Comparison of ENCODE assay signal across 10 cellular contexts in genomic region chrX:74449322-74449936, GRCh38. TPM values are rescaled to one million over a fixed set of nuclear protein-coding genes. Genes with fewer than 3 reads are reported as not detected.
A peak's percentile ranks its signal among the peaks of the same experiment; 100 is the strongest.
DNase-seq lines count a peak whose midpoint lies in the region; ATAC-seq, FAIRE-seq and TF ChIP-seq lines count a peak whose summit lies in the region.
"Had no signal": no experiment of that assay in that cellular context is flagged by ENCODE, and none has a peak within 500 bp of the region (broad histone marks: within the 10 kb centered on the region; RNA-seq: fewer than 3 reads in every experiment).

No MANE protein-coding gene starts in this region.

- FAIRE-seq in K562 (lab: Jason Lieb, UNC) = no peak
- FAIRE-seq: GM12878 had no signal

- H3K27me3 ChIP-seq in PC-9 (ENCODE audit: insufficient read depth, low read depth) (no peaks in the 10 kb centered on the region), K562 (ENCODE audit: control insufficient read depth in 2 of 2, insufficient read depth in 2 of 2, low read length in 2 of 2) (0 out of 5 replicates have a peak, but pooled peaks cover 0 to 4% of the 10 kb centered on the region in 2 experiments), WERI-Rb-1 (ENCODE audit: insufficient read depth, low read depth, severe bottlenecking) (no peaks in the 10 kb centered on the region), BE2C (no peaks in the 10 kb centered on the region)
- H3K27me3 ChIP-seq: tibial artery had no signal

- H3K9me2 ChIP-seq in PC-9 (ENCODE audit: insufficient read depth) = no peaks in the 10 kb centered on the region

- H3K4me1 Mint-ChIP-seq in activated CD4-positive, alpha-beta T cell treated with anti-CD3 and anti-CD28 coated beads, Interleukin-2, amount 10 ng/mL, durations not matched to agents 24 days and 14 days = peaks cover 4% of the 10 kb centered on the region

- POLR2A ChIA-PET in PC-9 (lab: Charles Lee; ENCODE audit: unreplicated experiment) (interaction anchor here (0.6 kb wide), 1 partner anchor 1820 kb away, joined by 3 read pairs; no protein-coding TSS in a partner anchor), K562 (lab: Yijun Ruan, JAX) (no interaction called here)

- H2AFZ ChIP-seq in PC-9 (no peak overlapping the region), K562 (ENCODE audit: low read depth, low read length) (no peak overlapping the region)

- H3K4me3 ChIP-seq in PC-9 = no peak overlapping the region
- no peak overlapping the region for H3K4me3 ChIP-seq in K562
- no peak overlapping the region for H3K4me3 ChIP-seq in WERI-Rb-1 (ENCODE audit: low read depth, low read length)
- H3K4me3 ChIP-seq in BE2C (ENCODE audit: low read depth, low read length) = no peak overlapping the region
- H3K4me3 ChIP-seq: GM12878, tibial artery had no signal

- H3K4me2 ChIP-seq in PC-9 = peak overlapping the region; percentile 61
- H3K4me2 ChIP-seq in K562 (ENCODE audit: insufficient read depth, low read length) = no peak overlapping the region

- peaks cover 36% of the 10 kb centered on the region for H3K4me1 ChIP-seq in PC-9 (replicated peaks; ENCODE audit: insufficient read depth)
- H3K4me1 ChIP-seq in K562 (replicated peaks in 1 of 2; ENCODE audit: control insufficient read depth in 2 of 2, insufficient read depth in 2 of 2, low read length in 2 of 2) = no peaks in the 10 kb centered on the region
- no peaks in the 10 kb centered on the region for H3K4me1 ChIP-seq in BE2C
- H3K4me1 ChIP-seq: tibial artery had no signal

- H3K9ac ChIP-seq in K562 (ENCODE audit: insufficient read depth in 1 of 2, low read depth in 2 of 2, low read length in 2 of 2) = no peak overlapping the region

- TF ChIP-seq CTCF in PC-9 (conservative IDR thresholded peaks at IDR 0.05) (no peak), K562 (IDR thresholded peaks at IDR 0.05 in 2 of 3, conservative IDR thresholded peaks at IDR 0.05 in 1 of 3; ENCODE audit: insufficient read depth in 2 of 3, low read depth in 1 of 3, low read length in 3 of 3) (no peak), WERI-Rb-1 (IDR thresholded peaks at IDR 0.05; ENCODE audit: low read depth, low read length) (no peak), BE2C (IDR thresholded peaks at IDR 0.05; ENCODE audit: low read depth, low read length) (no peak)

- DNase-seq in activated CD4-positive, alpha-beta T cell treated with anti-CD3 and anti-CD28 coated beads for 1 hour = peak; percentile 9
- DNase-seq in activated CD4-positive, alpha-beta T cell treated with anti-CD3 and anti-CD28 coated beads, Interleukin-2, amount 10 ng/mL, durations not matched to agents 24 days and 14 days = no peak
- peak in 1 of 2 experiments; percentile 77 for DNase-seq in PC-9
- DNase-seq in K562 (ENCODE audit: extremely low read depth in 1 of 4, low spot score in 3 of 4) = no peak
- DNase-seq in stimulated activated CD4-positive, alpha-beta T cell treated with anti-CD3 and anti-CD28 coated beads, Interleukin-4, amount 100 ng/mL, for 24 hours = peak; percentile 19
- DNase-seq in WERI-Rb-1 = no peak
- no peak for DNase-seq in BE2C
- DNase-seq: tibial artery had no signal

- ATAC-seq in K562 = no peak
- no peak for ATAC-seq in GM21529 (IDR thresholded peaks at IDR 0.05; ENCODE audit: unreplicated experiment)
- ATAC-seq: GM12878 had no signal

- H3K36me3 ChIP-seq in PC-9 (ENCODE audit: low read depth) (no peaks in the 10 kb centered on the region), K562 (ENCODE audit: control insufficient read depth, insufficient read depth, low read length) (no peaks in the 10 kb centered on the region), WERI-Rb-1 (no peaks in the 10 kb centered on the region), BE2C (no peaks in the 10 kb centered on the region)
- H3K36me3 ChIP-seq: tibial artery had no signal

- H4K20me1 ChIP-seq in PC-9 (ENCODE audit: insufficient read depth) (no peaks in the 10 kb centered on the region), K562 (replicated peaks; ENCODE audit: control insufficient read depth, insufficient read depth, low read length) (no peaks in the 10 kb centered on the region)

- no peak for TF ChIP-seq EP300 in K562 (IDR thresholded peaks at IDR 0.05; ENCODE audit: low read length)

- 5% methylated on average over 2 of the region's 2 CpGs for WGBS in K562 (ENCODE audit: insufficient coverage, low coverage, missing lambda C conversion rate)

- intact Hi-C loops in activated CD4-positive, alpha-beta T cell treated with anti-CD3 and anti-CD28 coated beads, Interleukin-2, amount 10 ng/mL, durations not matched to agents 24 days and 14 days (cut with micrococcal nuclease) = no loop called here
- intact Hi-C loops in PC-9 (cut with micrococcal nuclease; ENCODE audit: unreplicated experiment) = no loop called here
- intact Hi-C loops in K562 (cut with micrococcal nuclease) = no loop called here

- H3K27me3 Mint-ChIP-seq in activated CD4-positive, alpha-beta T cell treated with anti-CD3 and anti-CD28 coated beads, Interleukin-2, amount 10 ng/mL, durations not matched to agents 24 days and 14 days = no peaks in the 10 kb centered on the region

- TF ChIP-seq RAD21 in K562 (CRISPR knock-in tag; conservative IDR thresholded peaks at IDR 0.05 in 1 of 2, IDR thresholded peaks at IDR 0.05 in 1 of 2) = no peak

- no TSS peak for BruUV-seq in PC-9 (replicated peaks; lab: Mats Ljungman, UMichigan)
- BruUV-seq in K562 (replicated peaks; lab: Mats Ljungman, UMichigan) = no TSS peak

- H3K27ac Mint-ChIP-seq in activated CD4-positive, alpha-beta T cell treated with anti-CD3 and anti-CD28 coated beads, Interleukin-2, amount 10 ng/mL, durations not matched to agents 24 days and 14 days = no peak overlapping the region

- no peak overlapping the region for H3K4me3 Mint-ChIP-seq in activated CD4-positive, alpha-beta T cell treated with anti-CD3 and anti-CD28 coated beads, Interleukin-2, amount 10 ng/mL, durations not matched to agents 24 days and 14 days

- H3K9me3 ChIP-seq in PC-9 (ENCODE audit: insufficient read depth, low read depth) = no peaks in the 10 kb centered on the region
- H3K9me3 ChIP-seq in K562 (replicated peaks; ENCODE audit: control insufficient read depth, insufficient read depth, low read depth, low read length) = no peaks in the 10 kb centered on the region
- no peaks in the 10 kb centered on the region for H3K9me3 ChIP-seq in WERI-Rb-1 (ENCODE audit: severe bottlenecking)
- H3K9me3 ChIP-seq in BE2C = no peaks in the 10 kb centered on the region
- H3K9me3 ChIP-seq: tibial artery had no signal

- TF ChIP-seq POLR2A in K562 (conservative IDR thresholded peaks at IDR 0.05) = no peak

- CTCF ChIA-PET in PC-9 (lab: Charles Lee) (no interaction called here), K562 (lab: Yijun Ruan, JAX; ENCODE audit: low intra/inter-chr PET ratio) (no interaction called here)

- H3K36me3 Mint-ChIP-seq in activated CD4-positive, alpha-beta T cell treated with anti-CD3 and anti-CD28 coated beads, Interleukin-2, amount 10 ng/mL, durations not matched to agents 24 days and 14 days (ENCODE audit: low read depth) = no peaks in the 10 kb centered on the region

- H3K79me2 ChIP-seq in PC-9 (ENCODE audit: low read depth) = no peaks in the 10 kb centered on the region
- no peaks in the 10 kb centered on the region for H3K79me2 ChIP-seq in K562 (ENCODE audit: control insufficient read depth, insufficient read depth, low read length)

- H3K9me3 Mint-ChIP-seq in activated CD4-positive, alpha-beta T cell treated with anti-CD3 and anti-CD28 coated beads, Interleukin-2, amount 10 ng/mL, durations not matched to agents 24 days and 14 days = no peaks in the 10 kb centered on the region

- H3K27ac ChIP-seq in PC-9 = peak overlapping the region; percentile 83
- H3K27ac ChIP-seq in K562 (ENCODE audit: extremely low read depth, low read depth, low read length) = no peak overlapping the region
- H3K27ac ChIP-seq in WERI-Rb-1 = no peak overlapping the region
- H3K27ac ChIP-seq: tibial artery had no signal

- peaks cover 29% of the 10 kb centered on the region; the same call in 1 of the 2 replicates for H3F3A ChIP-seq in PC-9 (ENCODE audit: insufficient read depth, low read depth)

- in situ Hi-C loops in K562 (cut with MboI) = no loop called here

- no peaks in the 10 kb centered on the region for H3K9me1 ChIP-seq in K562 (ENCODE audit: control insufficient read depth, insufficient read depth, low read length)

TF ChIP-seq in K562, 482 proteins besides CTCF, POLR2A, EP300 and RAD21:
- no peak for TF ChIP-seq TCF7 (IDR thresholded peaks at IDR 0.05; ENCODE audit: borderline replicate concordance)
- TF ChIP-seq NFIC (IDR thresholded peaks at IDR 0.05) = peak; percentile 52; the same call in 1 of the 2 replicates

RNA-seq across cellular contexts. Expression of gene SLC16A2, which starts 28.1 kb away (rescaled TPM):
- 0.40 and 0.58 TPM in 2 replicates for total RNA-seq in activated CD4-positive, alpha-beta T cell treated with anti-CD3 and anti-CD28 coated beads, Interleukin-2, amount 10 ng/mL, durations not matched to agents 24 days and 14 days
- total RNA-seq in PC-9 (2021) (not detected in 2 replicates), K562 (2014; rRNA removed) (not detected in 2 replicates), K562 (2014; rRNA removed; fragmentation: Illumina TruSeq; extraction: Trizol) (not detected in 2 replicates), K562 (2015; rRNA removed; fragmentation: Illumina TruSeq; extraction: Trizol) (not detected in 2 replicates), K562 (2021) (0.07 and 0.13 TPM in 2 replicates)
- not detected in 2 replicates for total RNA-seq in K562 (2011; cell fraction: chromatin; rRNA removed; ENCODE audit: low replicate concordance)
- total RNA-seq in K562 (2011; cell fraction: nucleolus; rRNA removed) = not detected in 2 replicates
- total RNA-seq in K562 (2011; cell fraction: nucleoplasm; rRNA removed) = not detected in 2 replicates
- polyA plus RNA-seq in K562 (2011; rRNA removed) (not detected in 2 replicates), K562 (2014; fragmentation: Illumina TruSeq; extraction: Trizol) (not detected in 2 replicates), K562 (2014; fragmentation: Nextera tagmentation; extraction: Ambion mirVana) (not detected), K562 (2014; rRNA removed) (not detected in 2 replicates)
- not detected in 2 replicates for polyA plus RNA-seq in K562 (2011; cell fraction: cytosol; rRNA removed)
- not detected in 2 replicates for polyA plus RNA-seq in K562 (2011; cell fraction: nucleus; rRNA removed)
- not detected in 2 replicates for polyA plus RNA-seq in K562 (2012)
- polyA minus RNA-seq in K562 (2011; rRNA and poly(A)+ RNA removed) = not detected in 2 replicates
- polyA minus RNA-seq in K562 (2011; cell fraction: cytosol; rRNA and poly(A)+ RNA removed) = not detected in 2 replicates
- polyA minus RNA-seq in K562 (2011; cell fraction: nucleus; rRNA and poly(A)+ RNA removed) = not detected in 2 replicates
- polyA plus RNA-seq in BE2C (2012; ENCODE audit: insufficient read depth, insufficient read length, low read depth) = 2.8 TPM

Comparison
In these comparisons a context has a peak if more than half of its experiments do, and no peak if none do; other contexts are left out.
1. DNase-seq: peak in activated CD4-positive, alpha-beta T cell treated with anti-CD3 and anti-CD28 coated beads for 1 hour (single experiment) and stimulated activated CD4-positive, alpha-beta T cell treated with anti-CD3 and anti-CD28 coated beads, Interleukin-4, amount 100 ng/mL, for 24 hours (single experiment); none in activated CD4-positive, alpha-beta T cell treated with anti-CD3 and anti-CD28 coated beads, Interleukin-2, amount 10 ng/mL, durations not matched to agents 24 days and 14 days (single experiment), K562 (0 of 4), WERI-Rb-1 (single experiment) and BE2C (single experiment).